In the genomic region with DNA sequence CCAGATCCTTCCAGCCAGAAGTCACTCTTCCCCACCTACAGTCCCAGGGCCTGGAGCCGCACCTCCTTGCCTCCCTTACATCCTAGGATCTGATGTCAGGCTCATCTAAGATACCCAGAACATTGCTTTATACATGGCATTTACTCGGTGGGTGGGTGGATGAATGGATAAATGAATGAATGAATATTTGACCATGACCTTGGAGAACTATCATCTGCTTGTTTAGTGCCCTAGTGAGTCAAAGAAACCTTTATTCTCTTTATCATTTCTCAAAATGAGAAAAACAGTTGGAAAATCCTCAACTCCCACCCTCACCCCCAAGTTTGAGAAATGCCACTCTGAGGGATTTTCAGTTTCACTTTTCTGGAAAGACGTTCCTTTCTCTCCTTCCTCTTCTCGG, we compare ENCODE assay signal across 18 cellular contexts. TPM values are rescaled to one million over a fixed set of nuclear protein-coding genes. Genes with fewer than 3 reads are reported as not detected.
"Had no signal": no experiment of that assay in that cellular context is flagged by ENCODE, and none has a peak within 500 bp of the region (broad histone marks: within the 10 kb centered on the region; RNA-seq: fewer than 3 reads in every experiment).

No MANE protein-coding gene starts in this region.

- H3K4me3 ChIP-seq: adrenal gland, gastrocnemius medialis had no signal

- H3K27me3 ChIP-seq: adrenal gland, gastrocnemius medialis had no signal

- H3K9me3 ChIP-seq: adrenal gland, gastrocnemius medialis, SK-N-SH had no signal

- H3K36me3 ChIP-seq: adrenal gland, gastrocnemius medialis had no signal

- H3K4me2 ChIP-seq: SK-N-SH had no signal

- H3K9ac ChIP-seq: SK-N-SH had no signal

- H3K27ac ChIP-seq: VCaP had no signal

- DNase-seq: activated CD4-positive, alpha-beta memory T cell treated with anti-CD3 and anti-CD28 coated beads, Interleukin-2, amount 10 ng/mL, durations not matched to agents 7 days and 5 days; activated effector memory CD4-positive, alpha-beta T cell treated with Interleukin-2 at 50 U/mL for 16 hours; activated naive CD4-positive, alpha-beta T cell treated with anti-CD3 and anti-CD28 coated beads, Interleukin-2, amount 50 U/mL, for 16 hours; activated T-cell treated with anti-CD3 and anti-CD28 coated beads, Interleukin-2, amount 50 U/mL, for 24 hours; adrenal gland; cortex of kidney; effector CD8-positive, alpha-beta T cell; gastrocnemius medialis; mesenchymal stem cell; SK-N-SH; stimulated activated CD4-positive, alpha-beta T cell treated with anti-CD3 and anti-CD28 coated beads, Interleukin-12 subunit alpha, Interleukin-12 subunit beta, amount 100 ng/mL, for 4 hours had no signal

- ATAC-seq: gastrocnemius medialis; natural killer cell treated with Interleukin-12 subunit alpha and Interleukin-12 subunit beta and Interleukin-15 and Interleukin-18, amount 100 ng/mL, for 72 hours; Right ventricle myocardium inferior; sciatic nerve; stimulated activated effector memory CD8-positive, alpha-beta T cell treated with anti-CD3 and anti-CD28 coated beads, Interleukin-12 subunit alpha, Interleukin-12 subunit beta, amount 100 ng/mL, for 72 hours had no signal

RNA-seq across cellular contexts. Expression of gene DAAM2, which starts 56.0 kb away (rescaled TPM):
- total RNA-seq: activated CD4-positive, alpha-beta memory T cell treated with anti-CD3 and anti-CD28 coated beads, Interleukin-2, amount 10 ng/mL, durations not matched to agents 7 days and 5 days; natural killer cell treated with Interleukin-12 subunit alpha and Interleukin-12 subunit beta and Interleukin-15 and Interleukin-18, amount 100 ng/mL, for 72 hours; T-helper 1 cell treated with Interleukin-12 subunit alpha and Interleukin-12 subunit beta and Interleukin-4 antibody, amounts not matched to agents 30 ng/mL and 1 ng/mL, for 36 hours had no signal
- polyA plus RNA-seq: keratinocyte had no signal
